Comparison of ENCODE assay signal across 8 cellular contexts in genomic region chr12:120469450-120470149, GRCh38. TPM values are rescaled to one million over a fixed set of nuclear protein-coding genes. Genes with fewer than 3 reads are reported as not detected.
DNase-seq lines count a peak whose midpoint lies in the region; ATAC-seq lines count a peak whose summit lies in the region.

A gene with protein sequence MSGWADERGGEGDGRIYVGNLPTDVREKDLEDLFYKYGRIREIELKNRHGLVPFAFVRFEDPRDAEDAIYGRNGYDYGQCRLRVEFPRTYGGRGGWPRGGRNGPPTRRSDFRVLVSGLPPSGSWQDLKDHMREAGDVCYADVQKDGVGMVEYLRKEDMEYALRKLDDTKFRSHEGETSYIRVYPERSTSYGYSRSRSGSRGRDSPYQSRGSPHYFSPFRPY (minus strand): TSS chr12:120469748. CDS start chr12:120469609, 139 bp downstream.

- peak; percentile 84 for ATAC-seq in GM19324 (IDR thresholded peaks at IDR 0.05; ENCODE audit: low FRiP score, unreplicated experiment)
- peak; percentile 56 for ATAC-seq in HG03469 (IDR thresholded peaks at IDR 0.05; ENCODE audit: unreplicated experiment)
- ATAC-seq in left lobe of liver: peak; percentile 94

- H4K20me1 ChIP-seq in BLaER1: peaks cover 45% of the 10 kb centered on the region

- H3K36me3 Mint-ChIP-seq in activated CD4-positive, alpha-beta T cell treated with anti-CD3 and anti-CD28 coated beads, Interleukin-2, amount 10 ng/mL, durations not matched to agents 24 days and 14 days (ENCODE audit: low read depth): peaks cover 23% of the 10 kb centered on the region

- H3K9me3 ChIP-seq in BLaER1: no peaks in the 10 kb centered on the region

- peak within 1 kb of the TSS; percentile 96 for H3K9ac ChIP-seq in BLaER1

- peak within 1 kb of the TSS; percentile 88 for H3K27ac Mint-ChIP-seq in activated CD4-positive, alpha-beta T cell treated with anti-CD3 and anti-CD28 coated beads, Interleukin-2, amount 10 ng/mL, durations not matched to agents 24 days and 14 days

- H3K4me1 Mint-ChIP-seq in activated CD4-positive, alpha-beta T cell treated with anti-CD3 and anti-CD28 coated beads, Interleukin-2, amount 10 ng/mL, durations not matched to agents 24 days and 14 days: peaks cover 34% of the 10 kb centered on the region

- peaks cover 32% of the 10 kb centered on the region for H3K36me3 ChIP-seq in BLaER1

- H3K27me3 ChIP-seq in BLaER1: no peaks in the 10 kb centered on the region

- peak within 1 kb of the TSS; percentile 90 for H3K4me3 Mint-ChIP-seq in activated CD4-positive, alpha-beta T cell treated with anti-CD3 and anti-CD28 coated beads, Interleukin-2, amount 10 ng/mL, durations not matched to agents 24 days and 14 days

- DNase-seq in NCI-H526 (lab: John Stamatoyannopoulos, UW): peak; percentile 91 to 97
- peak; percentile 100 for DNase-seq in activated CD4-positive, alpha-beta T cell treated with anti-CD3 and anti-CD28 coated beads, Interleukin-2, amount 10 ng/mL, durations not matched to agents 24 days and 14 days
- peak; percentile 84 for DNase-seq in cortex of kidney (lab: John Stamatoyannopoulos, UW)
- DNase-seq in left lobe of liver (ENCODE audit: low spot score): peak; percentile 96
- DNase-seq in stimulated activated CD4-positive, alpha-beta T cell treated with anti-CD3 and anti-CD28 coated beads, Interleukin-2, amount 100 ng/mL, for 4 hours (ENCODE audit: low read depth): peak; percentile 95

- H3K4me3 ChIP-seq in BLaER1: peak within 1 kb of the TSS; percentile 96

- peaks cover under 1% of the 10 kb centered on the region for H3K27me3 Mint-ChIP-seq in activated CD4-positive, alpha-beta T cell treated with anti-CD3 and anti-CD28 coated beads, Interleukin-2, amount 10 ng/mL, durations not matched to agents 24 days and 14 days

- peak within 1 kb of the TSS; percentile 92 for H3K4me2 ChIP-seq in BLaER1

- intact Hi-C loops in activated CD4-positive, alpha-beta T cell treated with anti-CD3 and anti-CD28 coated beads, Interleukin-2, amount 10 ng/mL, durations not matched to agents 24 days and 14 days (cut with micrococcal nuclease): loop anchor here (1.0 to 2.0 kb wide), 3 partner anchors 23 to 65 kb away; partner anchors contain the start of genes DYNLL1, GATC, RNF10 and TRIAP1

- H3K9me3 Mint-ChIP-seq in activated CD4-positive, alpha-beta T cell treated with anti-CD3 and anti-CD28 coated beads, Interleukin-2, amount 10 ng/mL, durations not matched to agents 24 days and 14 days: no peaks in the 10 kb centered on the region

- peaks cover 48% of the 10 kb centered on the region for H3K4me1 ChIP-seq in BLaER1

- H3K27ac ChIP-seq in BLaER1: peak within 1 kb of the TSS; percentile 97

RNA-seq across cellular contexts. Expression of the gene that starts here (rescaled TPM):
- total RNA-seq in activated CD4-positive, alpha-beta T cell treated with anti-CD3 and anti-CD28 coated beads, Interleukin-2, amount 10 ng/mL, durations not matched to agents 24 days and 14 days: 249 and 255 TPM in 2 replicates
- total RNA-seq in left lobe of liver: 57.8 TPM

Comparison
In these comparisons a context has a peak if more than half of its experiments do, and no peak if none do; other contexts are left out.
1. Peak in every context shown above with its lines: DNase-seq, ATAC-seq, H3K4me3 ChIP-seq and H3K27ac ChIP-seq.